ENCODE assay signal across 1 cellular context in the genomic region with DNA sequence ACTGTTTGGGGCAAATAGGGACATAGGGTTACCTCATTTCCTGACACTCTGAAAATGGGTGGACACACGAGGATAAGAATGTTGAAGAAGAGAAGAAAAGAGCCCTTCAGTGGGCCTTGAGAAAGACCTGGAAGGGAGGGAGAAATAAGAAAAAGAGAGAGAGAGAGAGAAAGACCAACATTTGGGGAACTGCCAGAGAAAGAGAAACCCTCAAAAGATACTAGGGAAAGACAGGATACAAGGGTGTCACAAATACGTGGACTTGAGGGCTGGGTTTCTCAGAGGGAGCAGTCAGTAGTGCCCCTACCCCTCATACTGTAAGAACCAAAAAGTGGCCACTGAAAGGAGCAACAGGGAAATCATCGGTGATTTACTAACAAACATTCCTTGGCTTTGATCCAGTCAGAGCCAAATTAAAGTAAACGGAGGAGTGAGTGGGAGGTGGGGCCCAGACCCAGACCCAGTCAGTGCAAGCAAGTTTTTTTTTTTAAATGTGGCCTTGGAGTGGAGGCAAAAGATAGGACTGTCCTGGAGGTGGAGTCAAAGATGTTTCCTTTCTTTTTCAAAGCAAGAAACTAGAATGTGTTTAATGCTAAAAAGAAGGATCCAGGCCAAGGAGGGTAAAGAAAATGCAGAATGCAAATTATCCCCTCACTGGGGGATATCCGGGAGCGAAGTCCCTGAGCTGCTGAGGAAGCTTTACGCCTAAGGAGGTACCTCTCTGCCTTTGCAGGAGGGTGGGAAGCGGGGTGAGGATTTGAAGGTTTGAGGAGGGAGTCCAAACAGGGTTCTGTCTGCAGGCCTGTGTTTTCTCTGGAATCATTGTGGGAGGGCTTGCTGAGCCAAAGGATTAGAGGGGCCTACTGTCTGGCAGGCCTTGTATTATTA.
TF ChIP-seq lines count a peak whose summit lies in the region.

No MANE protein-coding gene starts in this region.

TF ChIP-seq in K562, 482 proteins besides CTCF, POLR2A, EP300 and RAD21 (continued from another document and continues in another):
- TF ChIP-seq, protein P1, sequence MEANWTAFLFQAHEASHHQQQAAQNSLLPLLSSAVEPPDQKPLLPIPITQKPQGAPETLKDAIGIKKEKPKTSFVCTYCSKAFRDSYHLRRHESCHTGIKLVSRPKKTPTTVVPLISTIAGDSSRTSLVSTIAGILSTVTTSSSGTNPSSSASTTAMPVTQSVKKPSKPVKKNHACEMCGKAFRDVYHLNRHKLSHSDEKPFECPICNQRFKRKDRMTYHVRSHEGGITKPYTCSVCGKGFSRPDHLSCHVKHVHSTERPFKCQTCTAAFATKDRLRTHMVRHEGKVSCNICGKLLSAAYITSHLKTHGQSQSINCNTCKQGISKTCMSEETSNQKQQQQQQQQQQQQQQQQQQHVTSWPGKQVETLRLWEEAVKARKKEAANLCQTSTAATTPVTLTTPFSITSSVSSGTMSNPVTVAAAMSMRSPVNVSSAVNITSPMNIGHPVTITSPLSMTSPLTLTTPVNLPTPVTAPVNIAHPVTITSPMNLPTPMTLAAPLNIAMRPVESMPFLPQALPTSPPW (CRISPR knock-in tag; IDR thresholded peaks at IDR 0.05) = peak; percentile 6; the same call in 1 of the 2 replicates
- TF ChIP-seq BCL6 (CRISPR knock-in tag; IDR thresholded peaks at IDR 0.05) (no peak), MTA1 (IDR thresholded peaks at IDR 0.05; ENCODE audit: borderline replicate concordance) (peak; percentile 52; the same call in 1 of the 2 replicates), CBFA2T3 (IDR thresholded peaks at IDR 0.05) (peak; percentile 27), GABPA (tag; conservative IDR thresholded peaks at IDR 0.05; ENCODE audit: low read depth) (peak; percentile 19; the same call in 1 of the 2 replicates), BRD9 (IDR thresholded peaks at IDR 0.05; ENCODE audit: low read depth, partially characterized antibody) (peak; percentile 81), SP1 (CRISPR knock-in tag; IDR thresholded peaks at IDR 0.05) (no peak), ZNF384 (IDR thresholded peaks at IDR 0.05; ENCODE audit: low read depth, low read length) (peak; percentile 93), SMARCA5 (IDR thresholded peaks at IDR 0.05) (0 out of 2 replicates have a peak, but pooled peaks have one; percentile 16), CHD2 (IDR thresholded peaks at IDR 0.05; ENCODE audit: low read depth, low read length) (no peak), ZFX (CRISPR knock-in tag; IDR thresholded peaks at IDR 0.05) (peak; percentile 68), OTX1 (CRISPR knock-in tag; IDR thresholded peaks at IDR 0.05) (0 out of 2 replicates have a peak, but pooled peaks have one; percentile 15), SMARCE1 (IDR thresholded peaks at IDR 0.05) (0 out of 2 replicates have a peak, but pooled peaks have one; percentile 34), SRSF3 (IDR thresholded peaks at IDR 0.05; ENCODE audit: insufficient read depth, low read length) (no peak), KAT2B (IDR thresholded peaks at IDR 0.05; ENCODE audit: low read depth, low read length) (no peak), L3MBTL2 (IDR thresholded peaks at IDR 0.05) (peak; percentile 56; the same call in 1 of the 2 replicates), ARID2 (IDR thresholded peaks at IDR 0.05) (0 out of 2 replicates have a peak, but pooled peaks have one; percentile 39), RCOR1 (IDR thresholded peaks at IDR 0.05; ENCODE audit: borderline replicate concordance in 1 of 2, low read depth in 2 of 2, low read length in 2 of 2) (peak in 1 of 2 experiments; percentile 29; a peak in 1 of 4 replicates), ILK (tag; IDR thresholded peaks at IDR 0.05; ENCODE audit: borderline replicate concordance, low read depth) (peak; percentile 35; the same call in 1 of the 2 replicates), SMARCA4 (IDR thresholded peaks at IDR 0.05) (0 out of 2 replicates have a peak, but pooled peaks have one; percentile 59), ZZZ3 (IDR thresholded peaks at IDR 0.05) (no peak), ATF1 (CRISPR knock-in tag; IDR thresholded peaks at IDR 0.05) (no peak), ATF1 (tag; IDR thresholded peaks at IDR 0.05) (peak; percentile 51; the same call in 1 of the 2 replicates), MBD2 (IDR thresholded peaks at IDR 0.05; ENCODE audit: borderline replicate concordance, low read depth) (peak; percentile 28; the same call in 1 of the 2 replicates), NFIC (IDR thresholded peaks at IDR 0.05) (peak; percentile 84), ZNF41 (CRISPR knock-in tag; conservative IDR thresholded peaks at IDR 0.05) (0 out of 2 replicates have a peak, but pooled peaks have one; percentile 6), JUND (IDR thresholded peaks at IDR 0.05; ENCODE audit: borderline replicate concordance, low read depth, low read length) (no peak; the same call in 1 of the 2 replicates), JUND (tag; IDR thresholded peaks at IDR 0.05; ENCODE audit: borderline replicate concordance, low read depth, low read length) (peak; percentile 20; the same call in 1 of the 3 replicates), SMAD1 (IDR thresholded peaks at IDR 0.05; ENCODE audit: low read depth, low read length, partially characterized antibody) (no peak), ELF4 (CRISPR knock-in tag; IDR thresholded peaks at IDR 0.05) (peak; percentile 79; the same call in 1 of the 2 replicates), ZKSCAN8 (CRISPR knock-in tag; IDR thresholded peaks at IDR 0.05) (peak; percentile 28; the same call in 1 of the 2 replicates), DPF2 (IDR thresholded peaks at IDR 0.05) (peak; percentile 60), HDGF (IDR thresholded peaks at IDR 0.05) (no peak), ZNF324 (CRISPR knock-in tag; IDR thresholded peaks at IDR 0.05) (no peak), BRD4 (IDR thresholded peaks at IDR 0.05) (0 out of 2 replicates have a peak, but pooled peaks have one; percentile 57), MEF2D (tag; conservative IDR thresholded peaks at IDR 0.05; ENCODE audit: low read depth) (0 out of 2 replicates have a peak, but pooled peaks have one; percentile 54), ETV1 (tag; conservative IDR thresholded peaks at IDR 0.05; ENCODE audit: low read depth) (peak; percentile 69), MEIS2 (IDR thresholded peaks at IDR 0.05; ENCODE audit: partially characterized antibody) (peak; percentile 15)
- TF ChIP-seq, protein P2, sequence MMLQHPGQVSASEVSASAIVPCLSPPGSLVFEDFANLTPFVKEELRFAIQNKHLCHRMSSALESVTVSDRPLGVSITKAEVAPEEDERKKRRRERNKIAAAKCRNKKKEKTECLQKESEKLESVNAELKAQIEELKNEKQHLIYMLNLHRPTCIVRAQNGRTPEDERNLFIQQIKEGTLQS (IDR thresholded peaks at IDR 0.05) = peak; percentile 16; the same call in 1 of the 2 replicates
- TF ChIP-seq, protein P2 (CRISPR knock-in tag; conservative IDR thresholded peaks at IDR 0.05) = no peak
- TF ChIP-seq, protein P3, sequence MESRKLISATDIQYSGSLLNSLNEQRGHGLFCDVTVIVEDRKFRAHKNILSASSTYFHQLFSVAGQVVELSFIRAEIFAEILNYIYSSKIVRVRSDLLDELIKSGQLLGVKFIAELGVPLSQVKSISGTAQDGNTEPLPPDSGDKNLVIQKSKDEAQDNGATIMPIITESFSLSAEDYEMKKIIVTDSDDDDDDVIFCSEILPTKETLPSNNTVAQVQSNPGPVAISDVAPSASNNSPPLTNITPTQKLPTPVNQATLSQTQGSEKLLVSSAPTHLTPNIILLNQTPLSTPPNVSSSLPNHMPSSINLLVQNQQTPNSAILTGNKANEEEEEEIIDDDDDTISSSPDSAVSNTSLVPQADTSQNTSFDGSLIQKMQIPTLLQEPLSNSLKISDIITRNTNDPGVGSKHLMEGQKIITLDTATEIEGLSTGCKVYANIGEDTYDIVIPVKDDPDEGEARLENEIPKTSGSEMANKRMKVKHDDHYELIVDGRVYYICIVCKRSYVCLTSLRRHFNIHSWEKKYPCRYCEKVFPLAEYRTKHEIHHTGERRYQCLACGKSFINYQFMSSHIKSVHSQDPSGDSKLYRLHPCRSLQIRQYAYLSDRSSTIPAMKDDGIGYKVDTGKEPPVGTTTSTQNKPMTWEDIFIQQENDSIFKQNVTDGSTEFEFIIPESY (CRISPR knock-in tag; IDR thresholded peaks at IDR 0.05) = no peak
- TF ChIP-seq, protein P4, sequence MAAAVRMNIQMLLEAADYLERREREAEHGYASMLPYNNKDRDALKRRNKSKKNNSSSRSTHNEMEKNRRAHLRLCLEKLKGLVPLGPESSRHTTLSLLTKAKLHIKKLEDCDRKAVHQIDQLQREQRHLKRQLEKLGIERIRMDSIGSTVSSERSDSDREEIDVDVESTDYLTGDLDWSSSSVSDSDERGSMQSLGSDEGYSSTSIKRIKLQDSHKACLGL (CRISPR knock-in tag; IDR thresholded peaks at IDR 0.05; ENCODE audit: borderline replicate concordance, poor library complexity, severe bottlenecking) = no peak
- TF ChIP-seq, protein P5, sequence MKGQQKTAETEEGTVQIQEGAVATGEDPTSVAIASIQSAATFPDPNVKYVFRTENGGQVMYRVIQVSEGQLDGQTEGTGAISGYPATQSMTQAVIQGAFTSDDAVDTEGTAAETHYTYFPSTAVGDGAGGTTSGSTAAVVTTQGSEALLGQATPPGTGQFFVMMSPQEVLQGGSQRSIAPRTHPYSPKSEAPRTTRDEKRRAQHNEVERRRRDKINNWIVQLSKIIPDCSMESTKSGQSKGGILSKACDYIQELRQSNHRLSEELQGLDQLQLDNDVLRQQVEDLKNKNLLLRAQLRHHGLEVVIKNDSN (CRISPR knock-in tag; IDR thresholded peaks at IDR 0.05) = no peak
- TF ChIP-seq, protein P6, sequence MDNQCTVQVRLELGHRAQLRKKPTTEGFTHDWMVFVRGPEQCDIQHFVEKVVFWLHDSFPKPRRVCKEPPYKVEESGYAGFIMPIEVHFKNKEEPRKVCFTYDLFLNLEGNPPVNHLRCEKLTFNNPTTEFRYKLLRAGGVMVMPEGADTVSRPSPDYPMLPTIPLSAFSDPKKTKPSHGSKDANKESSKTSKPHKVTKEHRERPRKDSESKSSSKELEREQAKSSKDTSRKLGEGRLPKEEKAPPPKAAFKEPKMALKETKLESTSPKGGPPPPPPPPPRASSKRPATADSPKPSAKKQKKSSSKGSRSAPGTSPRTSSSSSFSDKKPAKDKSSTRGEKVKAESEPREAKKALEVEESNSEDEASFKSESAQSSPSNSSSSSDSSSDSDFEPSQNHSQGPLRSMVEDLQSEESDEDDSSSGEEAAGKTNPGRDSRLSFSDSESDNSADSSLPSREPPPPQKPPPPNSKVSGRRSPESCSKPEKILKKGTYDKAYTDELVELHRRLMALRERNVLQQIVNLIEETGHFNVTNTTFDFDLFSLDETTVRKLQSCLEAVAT (IDR thresholded peaks at IDR 0.05) = 0 out of 4 replicates have a peak, but pooled peaks have one; percentile 27 to 40
- TF ChIP-seq, protein P7, sequence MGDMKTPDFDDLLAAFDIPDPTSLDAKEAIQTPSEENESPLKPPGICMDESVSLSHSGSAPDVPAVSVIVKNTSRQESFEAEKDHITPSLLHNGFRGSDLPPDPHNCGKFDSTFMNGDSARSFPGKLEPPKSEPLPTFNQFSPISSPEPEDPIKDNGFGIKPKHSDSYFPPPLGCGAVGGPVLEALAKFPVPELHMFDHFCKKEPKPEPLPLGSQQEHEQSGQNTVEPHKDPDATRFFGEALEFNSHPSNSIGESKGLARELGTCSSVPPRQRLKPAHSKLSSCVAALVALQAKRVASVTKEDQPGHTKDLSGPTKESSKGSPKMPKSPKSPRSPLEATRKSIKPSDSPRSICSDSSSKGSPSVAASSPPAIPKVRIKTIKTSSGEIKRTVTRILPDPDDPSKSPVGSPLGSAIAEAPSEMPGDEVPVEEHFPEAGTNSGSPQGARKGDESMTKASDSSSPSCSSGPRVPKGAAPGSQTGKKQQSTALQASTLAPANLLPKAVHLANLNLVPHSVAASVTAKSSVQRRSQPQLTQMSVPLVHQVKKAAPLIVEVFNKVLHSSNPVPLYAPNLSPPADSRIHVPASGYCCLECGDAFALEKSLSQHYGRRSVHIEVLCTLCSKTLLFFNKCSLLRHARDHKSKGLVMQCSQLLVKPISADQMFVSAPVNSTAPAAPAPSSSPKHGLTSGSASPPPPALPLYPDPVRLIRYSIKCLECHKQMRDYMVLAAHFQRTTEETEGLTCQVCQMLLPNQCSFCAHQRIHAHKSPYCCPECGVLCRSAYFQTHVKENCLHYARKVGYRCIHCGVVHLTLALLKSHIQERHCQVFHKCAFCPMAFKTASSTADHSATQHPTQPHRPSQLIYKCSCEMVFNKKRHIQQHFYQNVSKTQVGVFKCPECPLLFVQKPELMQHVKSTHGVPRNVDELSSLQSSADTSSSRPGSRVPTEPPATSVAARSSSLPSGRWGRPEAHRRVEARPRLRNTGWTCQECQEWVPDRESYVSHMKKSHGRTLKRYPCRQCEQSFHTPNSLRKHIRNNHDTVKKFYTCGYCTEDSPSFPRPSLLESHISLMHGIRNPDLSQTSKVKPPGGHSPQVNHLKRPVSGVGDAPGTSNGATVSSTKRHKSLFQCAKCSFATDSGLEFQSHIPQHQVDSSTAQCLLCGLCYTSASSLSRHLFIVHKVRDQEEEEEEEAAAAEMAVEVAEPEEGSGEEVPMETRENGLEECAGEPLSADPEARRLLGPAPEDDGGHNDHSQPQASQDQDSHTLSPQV (IDR thresholded peaks at IDR 0.05) = peak; percentile 79
- TF ChIP-seq, protein P8, sequence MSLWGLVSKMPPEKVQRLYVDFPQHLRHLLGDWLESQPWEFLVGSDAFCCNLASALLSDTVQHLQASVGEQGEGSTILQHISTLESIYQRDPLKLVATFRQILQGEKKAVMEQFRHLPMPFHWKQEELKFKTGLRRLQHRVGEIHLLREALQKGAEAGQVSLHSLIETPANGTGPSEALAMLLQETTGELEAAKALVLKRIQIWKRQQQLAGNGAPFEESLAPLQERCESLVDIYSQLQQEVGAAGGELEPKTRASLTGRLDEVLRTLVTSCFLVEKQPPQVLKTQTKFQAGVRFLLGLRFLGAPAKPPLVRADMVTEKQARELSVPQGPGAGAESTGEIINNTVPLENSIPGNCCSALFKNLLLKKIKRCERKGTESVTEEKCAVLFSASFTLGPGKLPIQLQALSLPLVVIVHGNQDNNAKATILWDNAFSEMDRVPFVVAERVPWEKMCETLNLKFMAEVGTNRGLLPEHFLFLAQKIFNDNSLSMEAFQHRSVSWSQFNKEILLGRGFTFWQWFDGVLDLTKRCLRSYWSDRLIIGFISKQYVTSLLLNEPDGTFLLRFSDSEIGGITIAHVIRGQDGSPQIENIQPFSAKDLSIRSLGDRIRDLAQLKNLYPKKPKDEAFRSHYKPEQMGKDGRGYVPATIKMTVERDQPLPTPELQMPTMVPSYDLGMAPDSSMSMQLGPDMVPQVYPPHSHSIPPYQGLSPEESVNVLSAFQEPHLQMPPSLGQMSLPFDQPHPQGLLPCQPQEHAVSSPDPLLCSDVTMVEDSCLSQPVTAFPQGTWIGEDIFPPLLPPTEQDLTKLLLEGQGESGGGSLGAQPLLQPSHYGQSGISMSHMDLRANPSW (CRISPR knock-in tag; IDR thresholded peaks at IDR 0.05) = no peak
- TF ChIP-seq, protein P9, sequence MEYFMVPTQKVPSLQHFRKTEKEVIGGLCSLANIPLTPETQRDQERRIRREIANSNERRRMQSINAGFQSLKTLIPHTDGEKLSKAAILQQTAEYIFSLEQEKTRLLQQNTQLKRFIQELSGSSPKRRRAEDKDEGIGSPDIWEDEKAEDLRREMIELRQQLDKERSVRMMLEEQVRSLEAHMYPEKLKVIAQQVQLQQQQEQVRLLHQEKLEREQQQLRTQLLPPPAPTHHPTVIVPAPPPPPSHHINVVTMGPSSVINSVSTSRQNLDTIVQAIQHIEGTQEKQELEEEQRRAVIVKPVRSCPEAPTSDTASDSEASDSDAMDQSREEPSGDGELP (CRISPR knock-in tag; IDR thresholded peaks at IDR 0.05; ENCODE audit: borderline replicate concordance) = 0 out of 2 replicates have a peak, but pooled peaks have one; percentile 20
